In the genomic region with DNA sequence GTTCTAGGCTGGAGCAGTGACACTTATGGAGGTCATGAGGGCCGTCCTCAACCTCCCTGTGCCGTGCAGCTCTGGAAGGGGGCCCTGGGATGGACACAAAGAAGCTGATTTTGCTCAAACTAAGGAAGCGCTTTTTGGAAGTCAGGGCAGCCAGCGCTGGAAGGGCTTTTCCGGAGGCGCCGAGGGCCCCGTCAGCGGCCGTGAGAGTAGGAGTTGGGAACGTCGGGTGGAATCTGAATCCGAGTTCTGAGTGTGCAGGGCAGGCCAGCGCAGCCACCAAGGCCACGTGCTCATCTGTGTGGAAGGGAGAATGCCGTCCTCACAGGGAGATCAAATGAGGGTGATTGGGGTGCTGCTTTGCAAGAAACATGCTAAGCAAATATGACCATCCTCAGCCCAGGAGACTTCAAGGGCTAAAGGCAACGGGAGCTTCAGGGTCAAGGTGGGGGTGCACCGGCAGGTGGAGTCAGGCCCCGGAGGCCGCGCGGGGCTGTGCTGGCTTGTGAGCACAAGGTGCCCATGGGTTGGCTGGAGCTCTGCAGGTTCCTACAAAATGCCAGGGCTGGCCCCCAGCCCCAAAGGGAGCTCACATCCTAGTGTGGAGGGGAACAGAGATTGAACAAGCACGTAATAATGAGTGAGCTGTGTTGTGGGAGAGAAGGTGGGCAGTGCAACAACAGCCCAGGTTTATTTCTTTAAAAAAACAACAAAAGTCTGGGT, we compare ENCODE assay signal across 19 cellular contexts.
DNase-seq lines count a peak whose midpoint lies in the region; ATAC-seq, FAIRE-seq and TF ChIP-seq lines count a peak whose summit lies in the region.
"Had no signal": no experiment of that assay in that cellular context is flagged by ENCODE, and none has a peak within 500 bp of the region (broad histone marks: within the 10 kb centered on the region; RNA-seq: fewer than 3 reads in every experiment).

No MANE protein-coding gene starts in this region.

- CTCF ChIA-PET in HepG2 (lab: Yijun Ruan, JAX; ENCODE audit: low intra/inter-chr PET ratio, low total read pairs) = no interaction called here

- DNase-seq in cardiac septum (ENCODE audit: low spot score) (peak; percentile 63), left ventricle myocardium inferior (no peak), HepG2 (ENCODE audit: low spot score) (no peak), osteoblast (ENCODE audit: insufficient read length, low spot score, missing footprints) (peak; percentile 73), EL (no peak), nucleus accumbens (lab: John Stamatoyannopoulos, UW) (no peak)
- DNase-seq: DMS 273 treated with DMSO at 0.1 percent for 48 hours, GF-D8, GOT3, NCI-H1417 treated with DMSO at 0.1 percent for 48 hours, NCI-H1930, NCI-H2171 treated with DMSO at 0.1 percent for 48 hours, NCI-H446 treated with DMSO at 0.1 percent for 48 hours, NCI-H748 treated with DMSO at 0.1 percent for 48 hours, RPMI8226 had no signal

- H2AFZ ChIP-seq in HepG2 (ENCODE audit: low read length) = no peak overlapping the region
- H2AFZ ChIP-seq in osteoblast (ENCODE audit: low read length) = no peak overlapping the region

- H3K4me3 ChIP-seq in left ventricle myocardium inferior (no peak overlapping the region), HepG2 (replicated peaks in 1 of 3; ENCODE audit: insufficient read depth in 1 of 3, low read depth in 2 of 3, low read length in 3 of 3) (no peak overlapping the region), osteoblast (ENCODE audit: insufficient read depth, low read length) (no peak overlapping the region)
- H3K4me3 ChIP-seq: K562 had no signal

- H3K9me3 ChIP-seq in left ventricle myocardium inferior (replicated peaks) (no peaks in the 10 kb centered on the region), HepG2 (ENCODE audit: low read length) (no peaks in the 10 kb centered on the region), osteoblast (ENCODE audit: low read depth, low read length) (no peaks in the 10 kb centered on the region)

- no TSS peak for BruUV-seq in HepG2 (replicated peaks; lab: Mats Ljungman, UMichigan)

- no peaks in the 10 kb centered on the region for H3K36me3 ChIP-seq in left ventricle myocardium inferior
- H3K36me3 ChIP-seq in HepG2 (replicated peaks in 1 of 2; ENCODE audit: control insufficient read depth in 1 of 2, insufficient read depth in 2 of 2, low read length in 2 of 2) = no peaks in the 10 kb centered on the region
- H3K36me3 ChIP-seq in osteoblast (ENCODE audit: insufficient read depth, low read length) = no peaks in the 10 kb centered on the region

- H3K4me1 ChIP-seq in left ventricle myocardium inferior (peaks cover 51% of the 10 kb centered on the region), HepG2 (ENCODE audit: insufficient read depth, low read length) (peaks cover 26% of the 10 kb centered on the region), osteoblast (ENCODE audit: insufficient read depth, low read length) (peaks cover 7% of the 10 kb centered on the region)

- no peak for TF ChIP-seq POLR2A in HepG2 (IDR thresholded peaks at IDR 0.05; ENCODE audit: insufficient read depth in 1 of 2, low read depth in 2 of 2, low read length in 2 of 2)

- no peak for TF ChIP-seq EP300 in HepG2 (IDR thresholded peaks at IDR 0.05; ENCODE audit: low read depth in 2 of 2, low read length in 2 of 2)
- TF ChIP-seq EP300 in HepG2 (CRISPR knock-in tag; IDR thresholded peaks at IDR 0.05; ENCODE audit: borderline replicate concordance) = no peak

- in situ Hi-C loops in HepG2 (cut with HindIII; ENCODE audit: extremely low pct_ligation_motif_present, low pct_unique_long_range_greater_than_20kb) = no loop called here

- ATAC-seq in HepG2 (no peak), HG03039 (IDR thresholded peaks at IDR 0.05; ENCODE audit: unreplicated experiment) (no peak)
- ATAC-seq: K562 had no signal

- no peak overlapping the region for H3K9ac ChIP-seq in HepG2 (ENCODE audit: insufficient read depth, low read depth, low read length)

- POLR2A ChIA-PET in HepG2 (lab: Yijun Ruan, JAX) = no interaction called here

- H3K27me3 ChIP-seq in left ventricle myocardium inferior (ENCODE audit: low read depth) (peaks cover 4% of the 10 kb centered on the region), HepG2 (ENCODE audit: control insufficient read depth in 1 of 2, insufficient read depth in 2 of 2, low read length in 2 of 2) (peaks cover 15 to 84% of the 10 kb centered on the region in 2 experiments), osteoblast (ENCODE audit: insufficient read depth, low read length) (peaks cover 5% of the 10 kb centered on the region)

- H3K79me2 ChIP-seq in HepG2 (ENCODE audit: insufficient read depth, low read length) = no peaks in the 10 kb centered on the region
- H3K79me2 ChIP-seq in osteoblast (ENCODE audit: insufficient read depth, low read length) = no peaks in the 10 kb centered on the region

- H3K27ac ChIP-seq in left ventricle myocardium inferior (replicated peaks) = no peak overlapping the region
- H3K27ac ChIP-seq in HepG2 (ENCODE audit: extremely low read length, insufficient read depth, low read length) = no peak overlapping the region
- H3K27ac ChIP-seq in osteoblast (ENCODE audit: low read depth, low read length) = no peak overlapping the region
- H3K27ac ChIP-seq: C4-2B had no signal

- H3K4me2 ChIP-seq in HepG2 (ENCODE audit: low read depth, low read length) = no peak overlapping the region
- H3K4me2 ChIP-seq in osteoblast (ENCODE audit: insufficient read depth, low read length) = no peak overlapping the region

- FAIRE-seq in HepG2 (lab: Jason Lieb, UNC) = no peak
- FAIRE-seq: GM18507, K562 had no signal

- intact Hi-C loops in cardiac septum (cut with DNase I) = no loop called here
- intact Hi-C loops in left ventricle myocardium inferior (cut with micrococcal nuclease) = no loop called here
- intact Hi-C loops in HepG2 (cut with micrococcal nuclease; ENCODE audit: unreplicated experiment) = no loop called here

- H4K20me1 ChIP-seq in HepG2 (ENCODE audit: insufficient read depth, low read length) (no peaks in the 10 kb centered on the region; the same call in 1 of the 2 replicates), osteoblast (ENCODE audit: insufficient read depth, low read length) (no peaks in the 10 kb centered on the region)

- no peak for TF ChIP-seq CTCF in left ventricle myocardium inferior (IDR thresholded peaks at IDR 0.05; ENCODE audit: borderline replicate concordance)
- TF ChIP-seq CTCF in HepG2 (CRISPR knock-in tag; IDR thresholded peaks at IDR 0.05) = no peak
- no peak for TF ChIP-seq CTCF in osteoblast (IDR thresholded peaks at IDR 0.05; ENCODE audit: extremely low read depth, low read depth, low read length)

- 51% methylated on average over 23 of the region's 23 CpGs for WGBS in HepG2 (ENCODE audit: low lambda C conversion rate)

- no peak for TF ChIP-seq RAD21 in HepG2 (CRISPR knock-in tag; IDR thresholded peaks at IDR 0.05)

TF ChIP-seq in HepG2, 621 proteins besides CTCF, POLR2A, EP300 and RAD21 (continues in another document):
- TF ChIP-seq, protein P1, sequence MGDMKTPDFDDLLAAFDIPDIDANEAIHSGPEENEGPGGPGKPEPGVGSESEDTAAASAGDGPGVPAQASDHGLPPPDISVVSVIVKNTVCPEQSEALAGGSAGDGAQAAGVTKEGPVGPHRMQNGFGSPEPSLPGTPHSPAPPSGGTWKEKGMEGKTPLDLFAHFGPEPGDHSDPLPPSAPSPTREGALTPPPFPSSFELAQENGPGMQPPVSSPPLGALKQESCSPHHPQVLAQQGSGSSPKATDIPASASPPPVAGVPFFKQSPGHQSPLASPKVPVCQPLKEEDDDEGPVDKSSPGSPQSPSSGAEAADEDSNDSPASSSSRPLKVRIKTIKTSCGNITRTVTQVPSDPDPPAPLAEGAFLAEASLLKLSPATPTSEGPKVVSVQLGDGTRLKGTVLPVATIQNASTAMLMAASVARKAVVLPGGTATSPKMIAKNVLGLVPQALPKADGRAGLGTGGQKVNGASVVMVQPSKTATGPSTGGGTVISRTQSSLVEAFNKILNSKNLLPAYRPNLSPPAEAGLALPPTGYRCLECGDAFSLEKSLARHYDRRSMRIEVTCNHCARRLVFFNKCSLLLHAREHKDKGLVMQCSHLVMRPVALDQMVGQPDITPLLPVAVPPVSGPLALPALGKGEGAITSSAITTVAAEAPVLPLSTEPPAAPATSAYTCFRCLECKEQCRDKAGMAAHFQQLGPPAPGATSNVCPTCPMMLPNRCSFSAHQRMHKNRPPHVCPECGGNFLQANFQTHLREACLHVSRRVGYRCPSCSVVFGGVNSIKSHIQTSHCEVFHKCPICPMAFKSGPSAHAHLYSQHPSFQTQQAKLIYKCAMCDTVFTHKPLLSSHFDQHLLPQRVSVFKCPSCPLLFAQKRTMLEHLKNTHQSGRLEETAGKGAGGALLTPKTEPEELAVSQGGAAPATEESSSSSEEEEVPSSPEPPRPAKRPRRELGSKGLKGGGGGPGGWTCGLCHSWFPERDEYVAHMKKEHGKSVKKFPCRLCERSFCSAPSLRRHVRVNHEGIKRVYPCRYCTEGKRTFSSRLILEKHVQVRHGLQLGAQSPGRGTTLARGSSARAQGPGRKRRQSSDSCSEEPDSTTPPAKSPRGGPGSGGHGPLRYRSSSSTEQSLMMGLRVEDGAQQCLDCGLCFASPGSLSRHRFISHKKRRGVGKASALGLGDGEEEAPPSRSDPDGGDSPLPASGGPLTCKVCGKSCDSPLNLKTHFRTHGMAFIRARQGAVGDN (CRISPR knock-in tag; IDR thresholded peaks at IDR 0.05) = 0 out of 2 replicates have a peak, but pooled peaks have one; percentile 17
- TF ChIP-seq PHF5A (CRISPR knock-in tag; IDR thresholded peaks at IDR 0.05; ENCODE audit: low read depth, unreplicated experiment) (no peak), PHB2 (IDR thresholded peaks at IDR 0.05; ENCODE audit: partially characterized antibody) (no peak), ZNF543 (CRISPR knock-in tag; IDR thresholded peaks at IDR 0.05) (no peak), KDM3A (CRISPR knock-in tag; IDR thresholded peaks at IDR 0.05; ENCODE audit: low read depth) (no peak)
- TF ChIP-seq, protein P2, sequence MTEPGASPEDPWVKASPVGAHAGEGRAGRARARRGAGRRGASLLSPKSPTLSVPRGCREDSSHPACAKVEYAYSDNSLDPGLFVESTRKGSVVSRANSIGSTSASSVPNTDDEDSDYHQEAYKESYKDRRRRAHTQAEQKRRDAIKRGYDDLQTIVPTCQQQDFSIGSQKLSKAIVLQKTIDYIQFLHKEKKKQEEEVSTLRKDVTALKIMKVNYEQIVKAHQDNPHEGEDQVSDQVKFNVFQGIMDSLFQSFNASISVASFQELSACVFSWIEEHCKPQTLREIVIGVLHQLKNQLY (CRISPR knock-in tag; IDR thresholded peaks at IDR 0.05) = no peak

Comparison
In these comparisons a context has a peak if more than half of its experiments do, and no peak if none do; other contexts are left out.
1. DNase-seq: peak in cardiac septum (single experiment) and osteoblast (single experiment); none in left ventricle myocardium inferior (single experiment), HepG2 (single experiment), EL (single experiment) and nucleus accumbens (0 of 56).